Comparison of ENCODE assay signal across 8 cellular contexts in genomic region chr19:8391274-8392016, GRCh38. TPM values are rescaled to one million over a fixed set of nuclear protein-coding genes. Genes with fewer than 3 reads are reported as not detected.
DNase-seq lines count a peak whose midpoint lies in the region; ATAC-seq and TF ChIP-seq lines count a peak whose summit lies in the region.

No MANE protein-coding gene starts in this region.

- intact Hi-C loops in prostate gland (cut with DNase I) = no loop called here

- no peak for TF ChIP-seq POLR2A in prostate gland (IDR thresholded peaks at IDR 0.05)

- peaks cover 17% of the 10 kb centered on the region for H3K36me3 ChIP-seq in SJSA1
- H3K36me3 ChIP-seq in prostate gland = no peaks in the 10 kb centered on the region

- TF ChIP-seq CTCF in GM12864 (IDR thresholded peaks at IDR 0.05; ENCODE audit: low read depth, low read length, missing control alignments) (no peak), fibroblast of the aortic adventitia (IDR thresholded peaks at IDR 0.05; ENCODE audit: insufficient read depth, low read length) (no peak), prostate gland (IDR thresholded peaks at IDR 0.05) (no peak)

- no peak overlapping the region for H3K27ac ChIP-seq in SJSA1
- H3K27ac ChIP-seq in prostate gland = peak overlapping the region; percentile 99 to 100

- H3K4me3 ChIP-seq in GM12864 (ENCODE audit: low read depth, low read length) (peak overlapping the region; percentile 25), SJSA1 (peak overlapping the region; percentile 15), fibroblast of the aortic adventitia (ENCODE audit: low read depth, low read length) (peak overlapping the region; percentile 51), prostate gland (peak overlapping the region; percentile 100)

- DNase-seq in GM12864 (ENCODE audit: low read depth) = no peak
- no peak for DNase-seq in SJSA1 (ENCODE audit: low read depth in 1 of 2, low spot score in 2 of 2)
- no peak for DNase-seq in fibroblast of the aortic adventitia (ENCODE audit: low read depth)
- no peak for DNase-seq in prostate gland (ENCODE audit: low spot score)
- no peak for DNase-seq in LoVo (ENCODE audit: low spot score)
- DNase-seq in NCI-H446 (lab: John Stamatoyannopoulos, UW) = no peak

- WGBS in prostate gland = 76% methylated on average over 16 of the region's 21 CpGs

- H3K4me1 ChIP-seq in SJSA1 (replicated peaks) = peaks cover 26% of the 10 kb centered on the region
- H3K4me1 ChIP-seq in prostate gland (replicated peaks) = peaks cover 15% of the 10 kb centered on the region

- H3K27me3 ChIP-seq in SJSA1 (replicated peaks) (no peaks in the 10 kb centered on the region), prostate gland (replicated peaks; ENCODE audit: insufficient read depth) (no peaks in the 10 kb centered on the region)

- ATAC-seq in GM18873 (IDR thresholded peaks at IDR 0.05; ENCODE audit: low FRiP score, unreplicated experiment) (no peak), HG02571 (IDR thresholded peaks at IDR 0.05; ENCODE audit: unreplicated experiment) (no peak)

- H3K9me3 ChIP-seq in SJSA1 (replicated peaks) = no peaks in the 10 kb centered on the region
- no peaks in the 10 kb centered on the region for H3K9me3 ChIP-seq in prostate gland

RNA-seq across cellular contexts. Expression of gene RAB11B, which starts 1.3 kb away (rescaled TPM):
- total RNA-seq in SJSA1 (2014; rRNA removed; shearing (Covaris generic)) = 5.6 and 9.1 TPM in 2 replicates
- total RNA-seq in fibroblast of the aortic adventitia (ENCODE audit: low replicate concordance) (6.3 and 15.7 TPM in 2 replicates), prostate gland (100 to 1,000 TPM in 1 of 2 donors, 10 to 100 TPM in 1; 60.7 to 103 TPM)

RNA-seq across cellular contexts. Expression of gene MARCHF2, which starts 21.7 kb away (rescaled TPM):
- total RNA-seq in SJSA1 (2014; rRNA removed; shearing (Covaris generic)) = 37.9 and 45.5 TPM in 2 replicates
- 11.1 and 68.2 TPM in 2 replicates for total RNA-seq in fibroblast of the aortic adventitia (ENCODE audit: low replicate concordance)
- 100 to 1,000 TPM; 119 to 163 TPM for total RNA-seq in prostate gland

RNA-seq across cellular contexts. Expression of gene ANGPTL4, which starts 27.5 kb away (rescaled TPM):
- total RNA-seq in SJSA1 (2014; rRNA removed; shearing (Covaris generic)) = 1.5 and 3.4 TPM in 2 replicates
- total RNA-seq in fibroblast of the aortic adventitia (ENCODE audit: low replicate concordance) (4.4 and 22.8 TPM in 2 replicates), prostate gland (10 to 100 TPM; 25.7 to 26.4 TPM)

RNA-seq across cellular contexts. Expression of gene KANK3, which starts 48.4 kb away (rescaled TPM):
- total RNA-seq in SJSA1 (2014; rRNA removed; shearing (Covaris generic)) = not detected in 2 replicates
- total RNA-seq in fibroblast of the aortic adventitia (ENCODE audit: low replicate concordance) = 0.09 and 0.16 TPM in 2 replicates
- total RNA-seq in prostate gland = 10 to 100 TPM; 15.4 to 23.8 TPM

RNA-seq across cellular contexts. Expression of gene HNRNPM, which starts 53.3 kb away (rescaled TPM):
- 125 and 127 TPM in 2 replicates for total RNA-seq in SJSA1 (2014; rRNA removed; shearing (Covaris generic))
- 41.8 and 53.6 TPM in 2 replicates for total RNA-seq in fibroblast of the aortic adventitia (ENCODE audit: low replicate concordance)
- 100 to 1,000 TPM; 111 to 147 TPM for total RNA-seq in prostate gland

Comparison
In these comparisons a context has a peak if more than half of its experiments do, and no peak if none do; other contexts are left out.
1. H3K4me3 ChIP-seq: peak in every context shown above with its lines; median percentile 100 in prostate gland; 51 in fibroblast of the aortic adventitia; 25 in GM12864; 15 in SJSA1.